8 cellular contexts compared by ENCODE assay signal in the genomic region with DNA sequence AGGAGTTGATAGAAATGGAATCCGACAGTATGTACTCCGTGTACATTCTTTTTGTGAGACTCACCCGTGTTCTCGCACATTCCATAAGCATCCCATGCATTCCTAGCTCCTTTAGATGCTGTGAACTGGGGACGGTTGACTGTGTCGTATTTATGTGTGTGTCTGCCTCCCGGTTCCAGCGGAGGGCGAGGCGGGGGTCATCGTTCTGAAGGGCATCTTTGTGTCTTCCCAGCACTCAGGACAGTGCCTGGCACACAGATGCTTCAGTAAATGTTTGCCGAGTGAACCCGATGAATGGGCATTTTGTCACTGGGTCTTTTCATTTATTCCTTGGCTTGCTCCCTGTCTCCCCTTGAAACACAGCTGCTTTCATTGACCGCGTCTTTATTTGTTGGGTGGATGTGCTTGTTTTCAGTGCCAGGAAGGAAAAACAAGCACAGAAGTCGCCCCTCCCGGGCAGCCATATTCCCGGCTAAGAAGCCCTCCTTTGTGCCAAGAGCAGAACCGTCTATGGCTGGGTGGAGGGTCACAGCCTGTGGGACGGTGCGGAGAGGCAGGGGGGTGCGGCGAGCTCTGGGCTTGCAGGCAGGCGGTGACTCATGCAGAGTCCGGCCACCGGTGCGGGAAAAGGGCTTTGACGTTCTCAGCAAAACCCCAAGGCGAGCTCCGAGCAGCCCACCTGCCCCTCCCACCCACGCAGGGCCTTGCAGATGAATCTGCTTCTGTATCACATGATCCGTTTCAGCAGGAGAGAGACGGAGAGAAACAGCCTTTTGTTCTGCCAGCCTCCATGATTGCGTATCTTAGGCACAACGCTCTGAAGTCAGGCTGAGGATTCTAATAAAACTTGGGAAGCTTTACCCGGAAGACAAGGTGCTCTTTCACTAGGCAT. TPM values are rescaled to one million over a fixed set of nuclear protein-coding genes. Genes with fewer than 3 reads are reported as not detected.
DNase-seq lines count a peak whose midpoint lies in the region; TF ChIP-seq lines count a peak whose summit lies in the region.

No MANE protein-coding gene starts in this region.

- H3K4me3 ChIP-seq in Peyer's patch = peak overlapping the region in 2 of 4 donors; percentile 36 to 39
- H3K4me3 ChIP-seq in fibroblast of lung (replicated peaks in 1 of 4; ENCODE audit: control extremely low read depth in 1 of 4, insufficient read depth in 1 of 4, low read depth in 3 of 4, low read length in 4 of 4) = peak overlapping the region; percentile 27 to 44 (median 36)
- H3K4me3 ChIP-seq in neuron (ENCODE audit: low read length) = no peak overlapping the region

- POLR2A ChIA-PET in HEK293T (lab: Yijun Ruan, JAX) = interaction anchor here (0.8 to 7.3 kb wide), 10 partner anchors 12 to 184 kb away, joined by 3 to 53 read pairs (median 4); a partner anchor contains a TSS

- no peaks in the 10 kb centered on the region for H3K79me2 ChIP-seq in fibroblast of lung (ENCODE audit: control insufficient read depth, insufficient read depth, low read length)

- H4K20me1 ChIP-seq in fibroblast of lung (ENCODE audit: control insufficient read depth, extremely low read depth, insufficient read depth, low read length) = no peaks in the 10 kb centered on the region

- CTCF ChIA-PET in HEK293T (lab: Yijun Ruan, JAX) = interaction anchor here (0.7 to 2.1 kb wide), 5 partner anchors 9 to 500 kb away, joined by 3 to 11 read pairs (median 3); a partner anchor contains a TSS

- no peak overlapping the region for H3K27ac ChIP-seq in Peyer's patch
- peak overlapping the region; percentile 8 for H3K27ac ChIP-seq in fibroblast of lung (ENCODE audit: insufficient read depth, low read length)

- H2AFZ ChIP-seq in fibroblast of lung (ENCODE audit: low read length) (peak overlapping the region; percentile 69), neuron (ENCODE audit: low read depth, low read length) (peak overlapping the region; percentile 17)

- H3K36me3 ChIP-seq in Peyer's patch (no peaks in the 10 kb centered on the region), fibroblast of lung (ENCODE audit: control insufficient read depth, insufficient read depth, low read length) (no peaks in the 10 kb centered on the region), neuron (ENCODE audit: insufficient read depth, low read length) (peaks cover 13% of the 10 kb centered on the region)

- H3K4me1 ChIP-seq in Peyer's patch (peaks cover 0 to 16% (median 0%) of the 10 kb centered on the region in 4 donors), fibroblast of lung (ENCODE audit: control insufficient read depth, extremely low read depth, insufficient read depth, low read length) (peaks cover 11% of the 10 kb centered on the region), neuron (ENCODE audit: insufficient read depth, low read length) (peaks cover 33% of the 10 kb centered on the region)

- H3K9me3 ChIP-seq in Peyer's patch (no peaks in the 10 kb centered on the region), fibroblast of lung (ENCODE audit: control insufficient read depth, insufficient read depth, low read depth, low read length) (no peaks in the 10 kb centered on the region), neuron (ENCODE audit: low read length) (peaks cover 4% of the 10 kb centered on the region)

- no peak overlapping the region for H3K9ac ChIP-seq in fibroblast of lung (ENCODE audit: insufficient read depth, low read length)

- TF ChIP-seq CTCF in Peyer's patch (IDR thresholded peaks at IDR 0.05) = no peak
- TF ChIP-seq CTCF in fibroblast of lung (conservative IDR thresholded peaks at IDR 0.05 in 1 of 2, IDR thresholded peaks at IDR 0.05 in 1 of 2; ENCODE audit: low read depth in 1 of 2, low read length in 2 of 2) = no peak

- H3K27me3 ChIP-seq in Peyer's patch = no peaks in the 10 kb centered on the region
- H3K27me3 ChIP-seq in fibroblast of lung (ENCODE audit: control insufficient read depth, insufficient read depth, low read length) = peaks cover 3% of the 10 kb centered on the region
- no peaks in the 10 kb centered on the region for H3K27me3 ChIP-seq in neuron (ENCODE audit: insufficient read depth, low read length)

- no peak for TF ChIP-seq POLR2A in Peyer's patch (IDR thresholded peaks at IDR 0.05)

- peak; percentile 98 for DNase-seq in COLO829 (ENCODE audit: low spot score)
- peak in 2 of 3 donors; percentile 64 to 65 for DNase-seq in Peyer's patch
- DNase-seq in fibroblast of lung (ENCODE audit: low read depth in 2 of 2) = peak; percentile 80 to 98
- DNase-seq in HEK293T (ENCODE audit: extremely low spot score) = no peak
- no peak for DNase-seq in NOMO-1 (lab: John Stamatoyannopoulos, UW; ENCODE audit: unreplicated experiment in 2 of 2)
- DNase-seq in DMS79 (lab: John Stamatoyannopoulos, UW) = no peak
- no peak for DNase-seq in SKM-1 treated with dmso at 0.1 percent for 144 hours (lab: John Stamatoyannopoulos, UW; ENCODE audit: unreplicated experiment)

- peak overlapping the region; percentile 95 for H3K4me2 ChIP-seq in fibroblast of lung (ENCODE audit: extremely low read depth, insufficient read depth, low read length)

TF ChIP-seq in HEK293T, 16 proteins besides CTCF, POLR2A, EP300 and RAD21:
- TF ChIP-seq FOXA1 (IDR thresholded peaks at IDR 0.05) = no peak
- TF ChIP-seq FOXK2 (IDR thresholded peaks at IDR 0.05) = no peak
- TF ChIP-seq FOXM1 (IDR thresholded peaks at IDR 0.05; ENCODE audit: borderline replicate concordance) = no peak
- no peak for TF ChIP-seq ZNF384 (IDR thresholded peaks at IDR 0.05)
- TF ChIP-seq, protein P1, sequence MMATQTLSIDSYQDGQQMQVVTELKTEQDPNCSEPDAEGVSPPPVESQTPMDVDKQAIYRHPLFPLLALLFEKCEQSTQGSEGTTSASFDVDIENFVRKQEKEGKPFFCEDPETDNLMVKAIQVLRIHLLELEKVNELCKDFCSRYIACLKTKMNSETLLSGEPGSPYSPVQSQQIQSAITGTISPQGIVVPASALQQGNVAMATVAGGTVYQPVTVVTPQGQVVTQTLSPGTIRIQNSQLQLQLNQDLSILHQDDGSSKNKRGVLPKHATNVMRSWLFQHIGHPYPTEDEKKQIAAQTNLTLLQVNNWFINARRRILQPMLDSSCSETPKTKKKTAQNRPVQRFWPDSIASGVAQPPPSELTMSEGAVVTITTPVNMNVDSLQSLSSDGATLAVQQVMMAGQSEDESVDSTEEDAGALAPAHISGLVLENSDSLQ (IDR thresholded peaks at IDR 0.05) = no peak
- no peak for TF ChIP-seq SUZ12 (IDR thresholded peaks at IDR 0.05)
- no peak for TF ChIP-seq ARNT (IDR thresholded peaks at IDR 0.05)
- TF ChIP-seq NFRKB (IDR thresholded peaks at IDR 0.05) = no peak
- no peak for TF ChIP-seq SP1 (IDR thresholded peaks at IDR 0.05)
- TF ChIP-seq ELF4 (IDR thresholded peaks at IDR 0.05) = no peak
- TF ChIP-seq HDGF (IDR thresholded peaks at IDR 0.05; ENCODE audit: borderline replicate concordance) = no peak

RNA-seq across cellular contexts. Expression of a gene that starts 11.2 kb away (rescaled TPM):
- 10 to 100 TPM in 3 of 4 donors, 1 to 10 TPM in 1; 6.6 to 16.8 (median 15.9) TPM for total RNA-seq in Peyer's patch
- 24.4 and 34.2 TPM in 2 replicates for total RNA-seq in fibroblast of lung
- 12.5 and 17.5 TPM in 2 replicates for polyA plus RNA-seq in fibroblast of lung
- polyA plus RNA-seq in fibroblast of lung (2012) = 22.5 and 34.9 TPM in 2 replicates
- 7.3 and 21.7 TPM in 2 replicates for polyA minus RNA-seq in fibroblast of lung (ENCODE audit: low replicate concordance)

RNA-seq across cellular contexts. Expression of a gene that starts 20.0 kb away (rescaled TPM):
- 1 to 10 TPM; 2.4 to 7.4 (median 4.5) TPM for total RNA-seq in Peyer's patch
- 3.8 and 5.1 TPM in 2 replicates for total RNA-seq in fibroblast of lung
- polyA plus RNA-seq in fibroblast of lung = 3.4 and 5.2 TPM in 2 replicates
- 4.4 and 5.9 TPM in 2 replicates for polyA plus RNA-seq in fibroblast of lung (2012)
- polyA minus RNA-seq in fibroblast of lung (ENCODE audit: low replicate concordance) = 9.3 and 12.1 TPM in 2 replicates

Comparison
In these comparisons a context has a peak if more than half of its experiments do, and no peak if none do; other contexts are left out.
1. DNase-seq: peak in COLO829 (single experiment), Peyer's patch (2 of 3) and fibroblast of lung (2 of 2); none in HEK293T (single experiment), NOMO-1 (0 of 2), DMS79 (single experiment) and SKM-1 treated with dmso at 0.1 percent for 144 hours (single experiment).